ENCODE assay signal across 21 cellular contexts in the genomic region with DNA sequence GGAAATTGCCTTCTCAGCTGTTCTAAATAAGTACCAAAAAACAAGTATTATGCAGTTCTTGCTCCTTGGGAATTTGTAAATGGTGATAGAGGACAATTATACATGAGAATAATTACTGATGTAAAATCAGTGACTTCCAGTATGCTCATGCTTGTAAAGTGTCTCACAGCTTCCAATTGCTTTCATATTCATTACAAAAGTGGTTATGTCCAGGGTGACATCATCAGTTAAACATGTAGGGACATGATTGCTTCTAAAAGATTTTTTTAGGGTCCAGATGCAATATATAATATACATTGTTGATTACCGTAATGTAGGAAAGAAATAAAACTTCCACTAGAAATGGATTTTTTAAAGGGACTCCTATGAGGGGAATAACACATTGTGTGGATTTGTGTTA.
DNase-seq lines count a peak whose midpoint lies in the region; ATAC-seq and TF ChIP-seq lines count a peak whose summit lies in the region.
"Had no signal": no experiment of that assay in that cellular context is flagged by ENCODE, and none has a peak within 500 bp of the region (broad histone marks: within the 10 kb centered on the region; RNA-seq: fewer than 3 reads in every experiment).

No MANE protein-coding gene starts in this region.

- no peaks in the 10 kb centered on the region for H3K36me3 ChIP-seq in body of pancreas (replicated peaks in 1 of 2; ENCODE audit: insufficient read depth in 1 of 2, low read depth in 2 of 2)
- H3K36me3 ChIP-seq: heart left ventricle, prostate gland, SJCRH30, thyroid gland had no signal

- H3K4me3 ChIP-seq in cardiac fibroblast (replicated peaks in 1 of 2; ENCODE audit: low read depth in 2 of 2, low read length in 2 of 2) (no peak overlapping the region), body of pancreas (no peak overlapping the region)
- H3K4me3 ChIP-seq: heart left ventricle, mucosa of descending colon, prostate gland, SJCRH30, thyroid gland had no signal

- H3K9me3 ChIP-seq in body of pancreas = no peaks in the 10 kb centered on the region
- H3K9me3 ChIP-seq: mucosa of descending colon, prostate gland, thyroid gland had no signal

- no peaks in the 10 kb centered on the region for H3K27me3 ChIP-seq in body of pancreas
- H3K27me3 ChIP-seq: heart left ventricle, SJCRH30, thyroid gland had no signal

- no peak overlapping the region for H3K27ac ChIP-seq in body of pancreas
- H3K27ac ChIP-seq: prostate gland, SJCRH30, thyroid gland had no signal

- intact Hi-C loops in body of pancreas (cut with DNase I) = no loop called here

- TF ChIP-seq CTCF in cardiac fibroblast (IDR thresholded peaks at IDR 0.05; ENCODE audit: low read depth, low read length) (no peak), body of pancreas (IDR thresholded peaks at IDR 0.05) (no peak)

- 96 to 98% methylated on average over 1 of the region's 1 CpG for WGBS in body of pancreas, 2 donors

- peaks cover 5% of the 10 kb centered on the region for H3K4me1 ChIP-seq in body of pancreas
- H3K4me1 ChIP-seq: prostate gland, SJCRH30 had no signal

- TF ChIP-seq POLR2A in body of pancreas (IDR thresholded peaks at IDR 0.05) = no peak

- ATAC-seq in HG03342 (IDR thresholded peaks at IDR 0.05; ENCODE audit: unreplicated experiment) = no peak
- no peak for ATAC-seq in body of pancreas
- ATAC-seq: mucosa of descending colon had no signal

- DNase-seq in Daoy (ENCODE audit: low read depth) (peak; percentile 60), HT1080 (ENCODE audit: low read depth) (peak; percentile 27), cardiac fibroblast (ENCODE audit: low read depth in 2 of 2) (peak; percentile 8 to 67), kidney tubule cell (ENCODE audit: low spot score) (peak; percentile 53), NCI-H510A (lab: John Stamatoyannopoulos, UW) (no peak), body of pancreas (no peak), NCI-H345 treated with DMSO at 0.1 percent for 48 hours (lab: John Stamatoyannopoulos, UW; ENCODE audit: unreplicated experiment) (no peak)
- DNase-seq: activated CD4-positive, alpha-beta T cell treated with anti-CD3 and anti-CD28 coated beads, Interleukin-2, amount 10 ng/mL, durations not matched to agents 24 days and 14 days; central memory CD4-positive, alpha-beta T cell; DMS153; GOT3; heart left ventricle; mucosa of descending colon; NCI-H146; SJCRH30; small intestine; stimulated activated CD4-positive, alpha-beta T cell treated with anti-CD3 and anti-CD28 coated beads, Interleukin-2, amount 100 ng/mL, for 48 hours; stimulated activated naive CD4-positive, alpha-beta T cell treated with Interleukin-2 at 50 U/mL for 16 hours; thyroid gland had no signal

Comparison
In these comparisons a context has a peak if more than half of its experiments do, and no peak if none do; other contexts are left out.
1. DNase-seq: peak in Daoy (single experiment), HT1080 (single experiment), cardiac fibroblast (2 of 2) and kidney tubule cell (single experiment); none in NCI-H510A (single experiment), body of pancreas (0 of 4) and NCI-H345 treated with DMSO at 0.1 percent for 48 hours (single experiment).